ENCODE assay signal across 8 cellular contexts in genomic region chr12:11653215-11653753, GRCh38. TPM values are rescaled to one million over a fixed set of nuclear protein-coding genes. Genes with fewer than 3 reads are reported as not detected.
DNase-seq lines count a peak whose midpoint lies in the region; ATAC-seq lines count a peak whose summit lies in the region.

No MANE protein-coding gene starts in this region.

- H3K9me3 Mint-ChIP-seq in CD8-positive, alpha-beta memory T cell, result no peaks in the 10 kb centered on the region
- no peaks in the 10 kb centered on the region for H3K9me3 Mint-ChIP-seq in activated T-cell treated with anti-CD3 and anti-CD28 coated beads, Interleukin-2, amount 50 U/mL, for 4 hours

- CTCF ChIA-PET in CD8-positive, alpha-beta memory T cell (lab: Charles Lee), result no interaction called here

- H3K9me3 ChIP-seq in CD8-positive, alpha-beta memory T cell (ENCODE audit: low read length), result no peaks in the 10 kb centered on the region

- H3K4me1 Mint-ChIP-seq in CD8-positive, alpha-beta memory T cell, result peaks cover 40 to 72% (median 61%) of the 10 kb centered on the region in 3 donors
- H3K4me1 Mint-ChIP-seq in activated T-cell treated with anti-CD3 and anti-CD28 coated beads, Interleukin-2, amount 50 U/mL, for 4 hours (ENCODE audit: low read depth), result peaks cover 64% of the 10 kb centered on the region

- POLR2A ChIA-PET in CD8-positive, alpha-beta memory T cell (lab: Charles Lee), result interaction anchor here (0.6 kb wide), 1 partner anchor 676 kb away, joined by 5 read pairs; no protein-coding TSS in a partner anchor

- ATAC-seq in HG03354 (IDR thresholded peaks at IDR 0.05; ENCODE audit: poor library complexity, severe bottlenecking, unreplicated experiment), result peak; percentile 18
- ATAC-seq in activated T-cell treated with anti-CD3 and anti-CD28 coated beads, Interleukin-2, amount 50 U/mL, for 4 hours, result peak; percentile 32 to 37
- no peak for ATAC-seq in GM18873 (IDR thresholded peaks at IDR 0.05; ENCODE audit: low FRiP score, unreplicated experiment)

- peak in 1 of 5 donors; percentile 47 for DNase-seq in CD8-positive, alpha-beta memory T cell
- DNase-seq in activated T-cell treated with anti-CD3 and anti-CD28 coated beads, Interleukin-2, amount 50 U/mL, for 4 hours, result peak; percentile 23
- DNase-seq in islet precursor cell (peak; percentile 51), NCI-H446 treated with DMSO at 0.1 percent for 48 hours (lab: John Stamatoyannopoulos, UW) (no peak), T-helper 9 cell (no peak)
- peak; percentile 20 to 21 for DNase-seq in stimulated activated CD8-positive, alpha-beta memory T cell treated with anti-CD3 and anti-CD28 coated beads, Interleukin-15, amount 100 ng/mL, for 4 hours (ENCODE audit: low read depth in 2 of 2)

- no peaks in the 10 kb centered on the region for H3K27me3 Mint-ChIP-seq in CD8-positive, alpha-beta memory T cell
- H3K27me3 Mint-ChIP-seq in activated T-cell treated with anti-CD3 and anti-CD28 coated beads, Interleukin-2, amount 50 U/mL, for 4 hours (ENCODE audit: low read depth), result no peaks in the 10 kb centered on the region

- H3K4me3 ChIP-seq in CD8-positive, alpha-beta memory T cell (ENCODE audit: low read length), result peak overlapping the region; percentile 48

- peaks cover 0 to 17% (median 2%) of the 10 kb centered on the region in 3 donors for H3K36me3 Mint-ChIP-seq in CD8-positive, alpha-beta memory T cell
- H3K36me3 Mint-ChIP-seq in activated T-cell treated with anti-CD3 and anti-CD28 coated beads, Interleukin-2, amount 50 U/mL, for 4 hours (ENCODE audit: insufficient read depth), result peaks cover 10% of the 10 kb centered on the region

- peak overlapping the region; percentile 88 to 99 (median 97) for H3K4me3 Mint-ChIP-seq in CD8-positive, alpha-beta memory T cell
- H3K4me3 Mint-ChIP-seq in activated T-cell treated with anti-CD3 and anti-CD28 coated beads, Interleukin-2, amount 50 U/mL, for 4 hours, result peak overlapping the region; percentile 98

- H3K4me1 ChIP-seq in CD8-positive, alpha-beta memory T cell (ENCODE audit: insufficient read depth, low read length), result peaks cover 24% of the 10 kb centered on the region

- no peaks in the 10 kb centered on the region for H3K27me3 ChIP-seq in CD8-positive, alpha-beta memory T cell (ENCODE audit: insufficient read depth, low read length, poor library complexity, severe bottlenecking)

- peak overlapping the region; percentile 63 to 97 (median 96) for H3K27ac Mint-ChIP-seq in CD8-positive, alpha-beta memory T cell

- peak overlapping the region; percentile 6 for H3K27ac ChIP-seq in CD8-positive, alpha-beta memory T cell (ENCODE audit: low read depth, low read length)

- H3K36me3 ChIP-seq in CD8-positive, alpha-beta memory T cell (ENCODE audit: insufficient read depth, low read length), result no peaks in the 10 kb centered on the region

RNA-seq across cellular contexts. Expression of gene ETV6, which starts 3.8 kb away (rescaled TPM):
- total RNA-seq in CD8-positive, alpha-beta memory T cell, result 10 to 100 TPM; 49.3 to 51.5 TPM
- 6.0 TPM for polyA plus RNA-seq in CD8-positive, alpha-beta memory T cell
- total RNA-seq in activated T-cell treated with anti-CD3 and anti-CD28 coated beads, Interleukin-2, amount 50 U/mL, for 4 hours, result 10 to 100 TPM; 46.7 to 58.0 (median 57.5) TPM

Comparison
In these comparisons a context has a peak if more than half of its experiments do, and no peak if none do; other contexts are left out.
1. DNase-seq: peak in activated T-cell treated with anti-CD3 and anti-CD28 coated beads, Interleukin-2, amount 50 U/mL, for 4 hours (single experiment), islet precursor cell (single experiment) and stimulated activated CD8-positive, alpha-beta memory T cell treated with anti-CD3 and anti-CD28 coated beads, Interleukin-15, amount 100 ng/mL, for 4 hours (2 of 2); none in NCI-H446 treated with DMSO at 0.1 percent for 48 hours (single experiment) and T-helper 9 cell (single experiment).